9 cellular contexts compared by ENCODE assay signal in genomic region chr2:118834901-118835738, GRCh38. TPM values are rescaled to one million over a fixed set of nuclear protein-coding genes. Genes with fewer than 3 reads are reported as not detected.
A peak's percentile ranks its signal among the peaks of the same experiment; 100 is the strongest.
DNase-seq lines count a peak whose midpoint lies in the region; ATAC-seq lines count a peak whose summit lies in the region.
"Had no signal": no experiment of that assay in that cellular context is flagged by ENCODE, and none has a peak within 500 bp of the region (broad histone marks: within the 10 kb centered on the region; RNA-seq: fewer than 3 reads in every experiment).

No MANE protein-coding gene starts in this region.

- H3K9ac ChIP-seq in GM23248 (peak overlapping the region; percentile 82), iPS-18a (ENCODE audit: low read length) (no peak overlapping the region), skeletal muscle tissue (ENCODE audit: low read depth in 1 of 3, low read length in 3 of 3) (peak overlapping the region; percentile 72 to 84 (median 82))

- DNase-seq in GM23248 (peak; percentile 50), NCI-H774 (lab: John Stamatoyannopoulos, UW) (no peak), NCI-H524 treated with DMSO at 0.1 percent for 48 hours (lab: John Stamatoyannopoulos, UW) (no peak), DMS79 (lab: John Stamatoyannopoulos, UW) (no peak)
- peak; percentile 8 for DNase-seq in activated naive CD8-positive, alpha-beta T cell treated with anti-CD3 and anti-CD28 coated beads, Interleukin-2, amount 50 U/mL, for 24 hours
- DNase-seq: dermis blood vessel endothelial cell had no signal

- H3K79me2 ChIP-seq in GM23248 (ENCODE audit: insufficient read depth) = peaks cover 37% of the 10 kb centered on the region

- H3K4me2 ChIP-seq in GM23248 (ENCODE audit: unreplicated experiment) = peak overlapping the region; percentile 73

- H3K4me3 Mint-ChIP-seq in activated naive CD8-positive, alpha-beta T cell treated with anti-CD3 and anti-CD28 coated beads, Interleukin-2, amount 50 U/mL, for 24 hours = no peak overlapping the region

- peaks cover 18% of the 10 kb centered on the region; the same call in 1 of the 2 replicates for H3F3A ChIP-seq in GM23248 (ENCODE audit: insufficient read depth)

- no peak for ATAC-seq in activated naive CD8-positive, alpha-beta T cell treated with anti-CD3 and anti-CD28 coated beads, Interleukin-2, amount 50 U/mL, for 24 hours
- ATAC-seq in GM18502 (IDR thresholded peaks at IDR 0.05; ENCODE audit: poor library complexity, unreplicated experiment) = no peak

- peaks cover 92% of the 10 kb centered on the region for H3K27me3 Mint-ChIP-seq in activated naive CD8-positive, alpha-beta T cell treated with anti-CD3 and anti-CD28 coated beads, Interleukin-2, amount 50 U/mL, for 24 hours

- in situ Hi-C loops in GM23248 (cut with MboI) = no loop called here

- peak overlapping the region; percentile 90 for H2AFZ ChIP-seq in GM23248

- WGBS in GM23248 (ENCODE audit: low coverage in 1 of 2, low lambda C conversion rate in 2 of 2, missing lambda C conversion rate in 2 of 2), 2 experiments = 50 to 59% methylated on average over 49 to 60 of the region's 60 CpGs

- peak overlapping the region; percentile 80 for H3K4me3 ChIP-seq in GM23248
- peak overlapping the region; percentile 52 for H3K4me3 ChIP-seq in iPS-18a (ENCODE audit: low read length)
- H3K4me3 ChIP-seq in skeletal muscle tissue (ENCODE audit: low read length in 3 of 3) = peak overlapping the region; percentile 74 to 78 (median 75)

- H3K36me3 Mint-ChIP-seq in activated naive CD8-positive, alpha-beta T cell treated with anti-CD3 and anti-CD28 coated beads, Interleukin-2, amount 50 U/mL, for 24 hours (ENCODE audit: low read depth) = no peaks in the 10 kb centered on the region

- H3K27ac ChIP-seq in GM23248 (no peak overlapping the region), iPS-18a (ENCODE audit: low read length) (no peak overlapping the region), skeletal muscle tissue (ENCODE audit: low read depth, low read length) (peak overlapping the region; percentile 66)

- H3K4me1 Mint-ChIP-seq in activated naive CD8-positive, alpha-beta T cell treated with anti-CD3 and anti-CD28 coated beads, Interleukin-2, amount 50 U/mL, for 24 hours = peaks cover 7% of the 10 kb centered on the region

- H3K9me3 ChIP-seq in GM23248 (ENCODE audit: low read depth) = no peaks in the 10 kb centered on the region
- no peaks in the 10 kb centered on the region for H3K9me3 ChIP-seq in iPS-18a (ENCODE audit: control insufficient read depth, low read depth, low read length)
- H3K9me3 ChIP-seq in skeletal muscle tissue (ENCODE audit: control insufficient read depth in 3 of 3, low read length in 3 of 3) = no peaks in the 10 kb centered on the region

- H3K27ac Mint-ChIP-seq in activated naive CD8-positive, alpha-beta T cell treated with anti-CD3 and anti-CD28 coated beads, Interleukin-2, amount 50 U/mL, for 24 hours = no peak overlapping the region

- H3K9me2 ChIP-seq in GM23248 (ENCODE audit: insufficient read depth) = no peaks in the 10 kb centered on the region

- H3K27me3 ChIP-seq in GM23248 (replicated peaks; ENCODE audit: insufficient read depth) (no peaks in the 10 kb centered on the region), iPS-18a (ENCODE audit: control insufficient read depth, insufficient read depth, low read length) (peaks cover 100% of the 10 kb centered on the region), skeletal muscle tissue (ENCODE audit: control insufficient read depth in 3 of 3, insufficient read depth in 3 of 3, low read length in 3 of 3) (peaks cover 9 to 34% (median 32%) of the 10 kb centered on the region in 3 donors)

- H3K4me1 ChIP-seq in GM23248 (ENCODE audit: insufficient read depth) = peaks cover 15% of the 10 kb centered on the region
- H3K4me1 ChIP-seq in iPS-18a (ENCODE audit: control insufficient read depth, low read depth, low read length) = peaks cover 9% of the 10 kb centered on the region
- peaks cover 6 to 15% (median 8%) of the 10 kb centered on the region in 3 donors for H3K4me1 ChIP-seq in skeletal muscle tissue (ENCODE audit: control insufficient read depth in 3 of 3, insufficient read depth in 3 of 3, low read length in 3 of 3)

- H3K36me3 ChIP-seq in GM23248 (ENCODE audit: low read depth) (0 out of 2 replicates have a peak, but pooled peaks cover 4% of the 10 kb centered on the region), iPS-18a (ENCODE audit: control insufficient read depth, low read depth, low read length) (no peaks in the 10 kb centered on the region), skeletal muscle tissue (ENCODE audit: control insufficient read depth in 3 of 3, insufficient read depth in 3 of 3, low read length in 3 of 3) (peaks cover 0 to 2% (median 0%) of the 10 kb centered on the region in 3 donors)

- H4K20me1 ChIP-seq in GM23248 (ENCODE audit: insufficient read depth) = no peaks in the 10 kb centered on the region

- H3K9me3 Mint-ChIP-seq in activated naive CD8-positive, alpha-beta T cell treated with anti-CD3 and anti-CD28 coated beads, Interleukin-2, amount 50 U/mL, for 24 hours = no peaks in the 10 kb centered on the region

RNA-seq across cellular contexts. Expression of gene EN1, which starts 12.3 kb away (rescaled TPM):
- 7.0 and 9.1 TPM in 2 replicates for total RNA-seq in GM23248 (2014; rRNA removed; shearing (Covaris generic))
- polyA plus RNA-seq in GM23248 (2016; fragmentation: Nextera tagmentation; extraction: Ambion mirVana) = 4.1 and 5.3 TPM in 2 replicates
- total RNA-seq in skeletal muscle tissue = 4.2 TPM
- total RNA-seq: dermis blood vessel endothelial cell had no signal

Comparison
In these comparisons a context has a peak if more than half of its experiments do, and no peak if none do; other contexts are left out.
1. DNase-seq: peak in GM23248 (single experiment) and activated naive CD8-positive, alpha-beta T cell treated with anti-CD3 and anti-CD28 coated beads, Interleukin-2, amount 50 U/mL, for 24 hours (single experiment); none in NCI-H774 (single experiment), NCI-H524 treated with DMSO at 0.1 percent for 48 hours (single experiment) and DMS79 (single experiment).
2. Peak in every context shown above with its lines, with median percentiles within 50 percentile points of each other: H3K4me3 ChIP-seq.